ENCODE assay signal across 16 cellular contexts in genomic region chr7:151827620-151828019, GRCh38.
"Had no signal": no experiment of that assay in that cellular context is flagged by ENCODE, and none has a peak within 500 bp of the region (broad histone marks: within the 10 kb centered on the region; RNA-seq: fewer than 3 reads in every experiment).

No MANE protein-coding gene starts in this region.

- H3K27me3 Mint-ChIP-seq: naive thymus-derived CD8-positive, alpha-beta T cell had no signal

- H3K4me3 ChIP-seq: gastrocnemius medialis, mucosa of descending colon, right atrium auricular region had no signal

- H3K9me3 ChIP-seq: gastrocnemius medialis, mucosa of descending colon, neutrophil, right atrium auricular region had no signal

- H3K4me1 ChIP-seq: gastrocnemius medialis had no signal

- H3K27ac ChIP-seq: gastrocnemius medialis, neutrophil, right atrium auricular region had no signal

- H3K36me3 ChIP-seq: gastrocnemius medialis, neutrophil, right atrium auricular region had no signal

- H3K9me3 Mint-ChIP-seq: naive thymus-derived CD8-positive, alpha-beta T cell had no signal

- ATAC-seq: esophagus mucosa; gastrocnemius medialis; left colon; left ventricle myocardium superior; mucosa of descending colon; naive thymus-derived CD8-positive, alpha-beta T cell had no signal

- DNase-seq: cortex of kidney; effector memory CD4-positive, alpha-beta T cell; gastrocnemius medialis; glutamatergic neuron; kidney; left colon; left ventricle myocardium superior; mucosa of descending colon; naive thymus-derived CD8-positive, alpha-beta T cell; small intestine; stimulated activated CD4-positive, alpha-beta T cell treated with anti-CD3 and anti-CD28 coated beads, Interleukin-12 subunit alpha, Interleukin-12 subunit beta, amount 100 ng/mL, for 4 hours; stimulated activated naive CD4-positive, alpha-beta T cell; trophoblast cell had no signal

- H3K27me3 ChIP-seq: gastrocnemius medialis, neutrophil, right atrium auricular region had no signal

- H3K4me3 Mint-ChIP-seq: naive thymus-derived CD8-positive, alpha-beta T cell had no signal
